Comparison of ENCODE assay signal across 9 cellular contexts in genomic region chr17:67520282-67520906, GRCh38.
DNase-seq lines count a peak whose midpoint lies in the region; ATAC-seq and TF ChIP-seq lines count a peak whose summit lies in the region.
"Had no signal": no experiment of that assay in that cellular context is flagged by ENCODE, and none has a peak within 500 bp of the region (broad histone marks: within the 10 kb centered on the region; RNA-seq: fewer than 3 reads in every experiment).

No MANE protein-coding gene starts in this region.

- H3K79me2 ChIP-seq in ACC112 (ENCODE audit: control insufficient read depth, insufficient read depth, low read length, unreplicated experiment): no peaks in the 10 kb centered on the region

- H3K27ac Mint-ChIP-seq in activated T-cell treated with anti-CD3 and anti-CD28 coated beads, Interleukin-2, amount 50 U/mL, for 72 hours: peak overlapping the region; percentile 39

- H3K27me3 ChIP-seq in ACC112 (ENCODE audit: insufficient read depth, low read length) (no peaks in the 10 kb centered on the region), lung (ENCODE audit: control insufficient read depth, insufficient read depth) (no peaks in the 10 kb centered on the region), ovary (no peaks in the 10 kb centered on the region)

- ATAC-seq in GM21619 (IDR thresholded peaks at IDR 0.05; ENCODE audit: unreplicated experiment) (peak; percentile 64), lung (ENCODE audit: insufficient read depth, low FRiP score) (peak; percentile 60), HG02588 (IDR thresholded peaks at IDR 0.05; ENCODE audit: unreplicated experiment) (no peak)
- ATAC-seq in activated T-cell treated with anti-CD3 and anti-CD28 coated beads, Interleukin-2, amount 50 U/mL, for 72 hours (replicated peaks in 1 of 2): peak; percentile 19 to 34

- no peak for TF ChIP-seq EP300 in ovary (IDR thresholded peaks at IDR 0.05)

- WGBS in lung, 2 donors: 20 to 36% methylated on average over 13 of the region's 13 CpGs
- 69 to 84% (median 83%) methylated on average over 13 of the region's 13 CpGs for WGBS in ovary, 3 donors

- H3K4me3 ChIP-seq in ACC112 (ENCODE audit: low read depth, low read length) (peak overlapping the region; percentile 57), lung (no peak overlapping the region), ovary (no peak overlapping the region)

- no peak overlapping the region for H3K27ac ChIP-seq in ACC112 (ENCODE audit: low read depth, low read length)
- H3K27ac ChIP-seq in lung (ENCODE audit: low read depth in 1 of 2, low read length in 1 of 2): no peak overlapping the region
- no peak overlapping the region for H3K27ac ChIP-seq in ovary

- H3K4me1 ChIP-seq in ACC112 (ENCODE audit: control insufficient read depth, insufficient read depth, low read length, unreplicated experiment): peaks cover 10% of the 10 kb centered on the region
- peaks cover 3 to 8% of the 10 kb centered on the region in 2 donors for H3K4me1 ChIP-seq in lung (ENCODE audit: control insufficient read depth in 2 of 2, insufficient read depth in 2 of 2, low read length in 2 of 2)
- H3K4me1 ChIP-seq in ovary (ENCODE audit: insufficient read depth): peaks cover 3% of the 10 kb centered on the region

- peak overlapping the region; percentile 40 for H2AFZ ChIP-seq in ACC112 (ENCODE audit: low read length, unreplicated experiment)

- H3K4me3 Mint-ChIP-seq in activated T-cell treated with anti-CD3 and anti-CD28 coated beads, Interleukin-2, amount 50 U/mL, for 72 hours: peak overlapping the region; percentile 50 to 66

- peaks cover 0 to 3% of the 10 kb centered on the region in 2 donors for H3K36me3 Mint-ChIP-seq in activated T-cell treated with anti-CD3 and anti-CD28 coated beads, Interleukin-2, amount 50 U/mL, for 72 hours (ENCODE audit: insufficient read depth in 2 of 2)

- intact Hi-C loops in ovary (cut with DNase I): no loop called here

- TF ChIP-seq POLR2A in ovary (IDR thresholded peaks at IDR 0.05): no peak

- no peaks in the 10 kb centered on the region for H3K9me3 ChIP-seq in lung (ENCODE audit: control insufficient read depth in 2 of 2, insufficient read depth in 1 of 2, low read length in 1 of 2)
- H3K9me3 ChIP-seq in ovary: no peaks in the 10 kb centered on the region

- peaks cover 40% of the 10 kb centered on the region for H3K4me1 Mint-ChIP-seq in activated T-cell treated with anti-CD3 and anti-CD28 coated beads, Interleukin-2, amount 50 U/mL, for 72 hours (ENCODE audit: low read depth)

- no peak for DNase-seq in activated T-cell treated with anti-CD3 and anti-CD28 coated beads, Interleukin-2, amount 50 U/mL, for 72 hours
- DNase-seq in lung (ENCODE audit: low spot score) (no peak), ovary (no peak)
- DNase-seq in stimulated activated CD4-positive, alpha-beta T cell treated with anti-CD3 and anti-CD28 coated beads, Interleukin-4, amount 100 ng/mL, for 1 hour: no peak
- no peak for DNase-seq in stimulated activated CD4-positive, alpha-beta T cell treated with anti-CD3 and anti-CD28 coated beads, Interleukin-1b, Interleukin-23, amount 100 ng/mL, for 48 hours
- DNase-seq: activated gamma-delta T cell had no signal

- no peaks in the 10 kb centered on the region for H3K27me3 Mint-ChIP-seq in activated T-cell treated with anti-CD3 and anti-CD28 coated beads, Interleukin-2, amount 50 U/mL, for 72 hours (ENCODE audit: low read depth)

- H3K36me3 ChIP-seq in ACC112 (ENCODE audit: insufficient read depth, low read length): no peaks in the 10 kb centered on the region
- no peaks in the 10 kb centered on the region for H3K36me3 ChIP-seq in lung (ENCODE audit: control insufficient read depth in 2 of 2, insufficient read depth in 2 of 2, low read length in 2 of 2)
- no peaks in the 10 kb centered on the region for H3K36me3 ChIP-seq in ovary

- no peak for TF ChIP-seq CTCF in lung (IDR thresholded peaks at IDR 0.05; ENCODE audit: control extremely low read depth, extremely low read depth)
- TF ChIP-seq CTCF in ovary (IDR thresholded peaks at IDR 0.05): no peak

- H3K9me3 Mint-ChIP-seq in activated T-cell treated with anti-CD3 and anti-CD28 coated beads, Interleukin-2, amount 50 U/mL, for 72 hours: peaks cover 0 to 2% of the 10 kb centered on the region in 2 donors
